ENCODE assay signal across 8 cellular contexts in the genomic region with DNA sequence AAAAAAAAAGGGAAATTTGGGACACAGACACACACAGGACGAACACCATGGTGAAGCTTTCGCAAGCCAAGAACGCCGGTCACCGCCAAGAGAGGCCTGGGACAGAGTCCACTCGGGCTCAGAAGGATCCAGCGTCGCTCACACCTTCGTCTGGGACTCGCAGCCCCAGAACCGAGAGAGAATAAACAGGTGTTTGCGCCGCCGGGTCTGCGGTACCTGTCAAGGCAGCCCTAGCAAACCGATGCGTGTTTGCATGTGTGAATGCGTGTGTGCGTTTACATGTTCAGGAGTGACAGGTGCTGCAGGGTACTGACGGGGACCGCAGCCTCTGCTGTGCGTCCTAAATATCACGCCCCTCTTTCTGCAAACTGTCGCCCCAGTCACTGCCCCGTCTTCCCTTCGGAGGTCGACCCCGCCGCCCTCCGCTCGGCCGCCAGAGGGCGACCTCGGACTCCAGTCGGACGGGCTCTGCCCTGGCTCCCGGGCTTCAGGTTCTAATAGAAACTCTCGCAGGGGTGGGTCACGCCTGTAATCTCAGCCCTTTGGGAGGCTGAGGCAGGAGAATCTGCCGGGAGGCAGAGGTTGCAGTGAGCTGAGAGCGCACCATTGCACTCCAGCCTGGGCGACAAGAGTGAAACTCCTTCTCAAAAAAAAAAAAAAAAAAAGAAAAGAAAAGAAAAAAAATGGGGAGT. TPM values are rescaled to one million over a fixed set of nuclear protein-coding genes. Genes with fewer than 3 reads are reported as not detected.
A peak's percentile ranks its signal among the peaks of the same experiment; 100 is the strongest.
DNase-seq lines count a peak whose midpoint lies in the region; ATAC-seq and TF ChIP-seq lines count a peak whose summit lies in the region.

No MANE protein-coding gene starts in this region.

- H3K4me1 Mint-ChIP-seq in HFFc6 (ENCODE audit: low read depth) = peaks cover 12% of the 10 kb centered on the region

- peak; percentile 94 for TF ChIP-seq CTCF in HFFc6 (IDR thresholded peaks at IDR 0.05)
- peak; percentile 62 to 96 (median 90) for TF ChIP-seq CTCF in dorsolateral prefrontal cortex (IDR thresholded peaks at IDR 0.05 in 54 of 56, conservative IDR thresholded peaks at IDR 0.05 in 2 of 56; ENCODE audit: low read depth in 1 of 56, partially characterized antibody in 56 of 56)

- H3K4me3 ChIP-seq in dorsolateral prefrontal cortex = peak overlapping the region; percentile 22 to 68 (median 52)

- H3K27me3 ChIP-seq in dorsolateral prefrontal cortex = no peaks in the 10 kb centered on the region

- H3K36me3 Mint-ChIP-seq in HFFc6 (ENCODE audit: low read depth) = no peaks in the 10 kb centered on the region

- no peaks in the 10 kb centered on the region; the same call in 1 of the 2 replicates for H3K27me3 Mint-ChIP-seq in HFFc6 (ENCODE audit: insufficient read depth)

- intact Hi-C loops in dorsolateral prefrontal cortex (cut with DNase I) = loop anchor here in 1 of 2 donors (10.0 kb wide), 1 partner anchor 146 kb away; no protein-coding TSS in a partner anchor

- peak overlapping the region; percentile 56 for H3K27ac Mint-ChIP-seq in HFFc6

- H3K9me3 Mint-ChIP-seq in HFFc6 = peaks cover 11% of the 10 kb centered on the region

- DNase-seq in Caki2 (ENCODE audit: low read depth) = peak; percentile 65
- DNase-seq in HFFc6 = peak; percentile 50
- DNase-seq in NCI-H460 (ENCODE audit: extremely low read depth, low read depth) = peak; percentile 51
- DNase-seq in activated CD4-positive, alpha-beta T cell treated with anti-CD3 and anti-CD28 coated beads, Interleukin-2, amount 50 U/mL, for 1 hour = peak; percentile 80
- peak in 9 of 10 donors; percentile 65 to 87 (median 73) for DNase-seq in dorsolateral prefrontal cortex
- DNase-seq in lung microvascular endothelial cell (ENCODE audit: low read depth in 2 of 2) = peak; percentile 75 to 79
- peak; percentile 54 to 82 (median 65) for DNase-seq in stimulated activated CD4-positive, alpha-beta T cell treated with anti-CD3 and anti-CD28 coated beads, TNF-alpha, amount 100 ng/mL, for 48 hours (ENCODE audit: low read depth in 3 of 3)

- H3K27ac ChIP-seq in dorsolateral prefrontal cortex = peak overlapping the region in 13 of 59 donors; percentile 0 to 70 (median 36)

- in situ Hi-C loops in Caki2 (cut with HindIII; ENCODE audit: low pct_unique_long_range_greater_than_20kb, low sequenced_read_pairs) = no loop called here

- no peak for ATAC-seq in HG03520 (IDR thresholded peaks at IDR 0.05; ENCODE audit: unreplicated experiment)

- H3K4me3 Mint-ChIP-seq in HFFc6 = peak overlapping the region; percentile 85

RNA-seq across cellular contexts. Expression of a gene that starts 11.8 kb away (rescaled TPM):
- total RNA-seq in Caki2 (2014; rRNA removed; shearing (Covaris generic); ENCODE audit: low replicate concordance) = 32.9 and 42.3 TPM in 2 replicates
- 10 to 100 TPM; 44.8 to 52.0 (median 51.1) TPM for total RNA-seq in HFFc6 (2021; fragmentation: NEBNext Ultra II Directional; extraction: Animal tissue kit (Norgen Biotek cat#: 25700))
- total RNA-seq in NCI-H460 (2014; rRNA removed; shearing (Covaris generic)) = 34.0 and 38.9 TPM in 2 replicates
- 236 and 242 TPM in 2 replicates for polyA plus RNA-seq in NCI-H460 (2014; cell fraction: nucleus; rRNA removed)
- total RNA-seq in dorsolateral prefrontal cortex = 10 to 100 TPM; 36.6 to 99.4 (median 58.0) TPM
- total RNA-seq in lung microvascular endothelial cell = 45.3 and 56.5 TPM in 2 replicates

RNA-seq across cellular contexts. Expression of a gene that starts 24.0 kb away (rescaled TPM):
- 4.2 and 4.7 TPM in 2 replicates for total RNA-seq in Caki2 (2014; rRNA removed; shearing (Covaris generic); ENCODE audit: low replicate concordance)
- total RNA-seq in HFFc6 (2021; fragmentation: NEBNext Ultra II Directional; extraction: Animal tissue kit (Norgen Biotek cat#: 25700)) = 1 to 10 TPM; 2.3 to 4.2 (median 3.0) TPM
- 2.1 and 3.9 TPM in 2 replicates for total RNA-seq in NCI-H460 (2014; rRNA removed; shearing (Covaris generic))
- 2.7 and 3.5 TPM in 2 replicates for polyA plus RNA-seq in NCI-H460 (2014; cell fraction: nucleus; rRNA removed)
- total RNA-seq in dorsolateral prefrontal cortex (10 to 100 TPM in 3 of 120 experiments, 1 to 10 TPM in 117; 2.5 to 11.7 (median 5.9) TPM), lung microvascular endothelial cell (1.3 and 3.0 TPM in 2 replicates)

RNA-seq across cellular contexts. Expression of a gene that starts 24.0 kb away (rescaled TPM):
- 14.1 and 28.0 TPM in 2 replicates for total RNA-seq in Caki2 (2014; rRNA removed; shearing (Covaris generic); ENCODE audit: low replicate concordance)
- total RNA-seq in HFFc6 (2021; fragmentation: NEBNext Ultra II Directional; extraction: Animal tissue kit (Norgen Biotek cat#: 25700)) = 10 to 100 TPM; 51.7 to 84.8 (median 58.5) TPM
- total RNA-seq in NCI-H460 (2014; rRNA removed; shearing (Covaris generic)) = 27.5 and 32.0 TPM in 2 replicates
- 38.4 and 58.4 TPM in 2 replicates for polyA plus RNA-seq in NCI-H460 (2014; cell fraction: nucleus; rRNA removed)
- total RNA-seq in dorsolateral prefrontal cortex (10 to 100 TPM; 39.8 to 90.1 (median 58.7) TPM), lung microvascular endothelial cell (19.0 and 26.6 TPM in 2 replicates)

RNA-seq across cellular contexts. Expression of a gene that starts 43.9 kb away (rescaled TPM):
- 51.1 and 58.3 TPM in 2 replicates for total RNA-seq in Caki2 (2014; rRNA removed; shearing (Covaris generic); ENCODE audit: low replicate concordance)
- 10 to 100 TPM; 61.0 to 80.0 (median 67.9) TPM for total RNA-seq in HFFc6 (2021; fragmentation: NEBNext Ultra II Directional; extraction: Animal tissue kit (Norgen Biotek cat#: 25700))
- total RNA-seq in NCI-H460 (2014; rRNA removed; shearing (Covaris generic)) = 27.0 and 37.1 TPM in 2 replicates
- 122 and 149 TPM in 2 replicates for polyA plus RNA-seq in NCI-H460 (2014; cell fraction: nucleus; rRNA removed)
- total RNA-seq in dorsolateral prefrontal cortex = 100 to 1,000 TPM in 118 of 120 experiments, 10 to 100 TPM in 2; 93.9 to 197 (median 126) TPM
- total RNA-seq in lung microvascular endothelial cell = 82.4 and 102 TPM in 2 replicates
